Comparison of ENCODE assay signal across 1 cellular context in the genomic region with DNA sequence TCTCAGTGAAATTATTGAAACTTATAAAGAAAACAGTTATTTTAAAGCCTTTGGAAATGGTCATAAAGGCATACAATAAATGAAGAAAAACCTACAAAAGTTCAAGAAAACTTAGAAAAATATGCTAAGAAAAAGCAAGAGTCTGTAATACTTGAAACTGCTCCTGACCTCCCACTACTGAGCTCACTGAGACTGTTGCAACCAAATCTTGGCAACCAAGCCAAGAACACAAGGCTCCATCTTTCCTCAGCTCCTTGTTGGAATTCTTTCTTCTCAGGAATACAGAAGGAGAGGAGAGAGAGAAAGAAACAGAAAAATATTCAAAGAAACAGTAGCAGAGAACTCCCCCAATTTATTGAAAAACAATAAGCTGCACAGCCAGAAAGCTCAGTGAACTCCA.
TF ChIP-seq lines count a peak whose summit lies in the region.

No MANE protein-coding gene starts in this region.

TF ChIP-seq in GM23338, 12 proteins besides CTCF, POLR2A, EP300 and RAD21 (continued from another document):
- TF ChIP-seq, protein P1, sequence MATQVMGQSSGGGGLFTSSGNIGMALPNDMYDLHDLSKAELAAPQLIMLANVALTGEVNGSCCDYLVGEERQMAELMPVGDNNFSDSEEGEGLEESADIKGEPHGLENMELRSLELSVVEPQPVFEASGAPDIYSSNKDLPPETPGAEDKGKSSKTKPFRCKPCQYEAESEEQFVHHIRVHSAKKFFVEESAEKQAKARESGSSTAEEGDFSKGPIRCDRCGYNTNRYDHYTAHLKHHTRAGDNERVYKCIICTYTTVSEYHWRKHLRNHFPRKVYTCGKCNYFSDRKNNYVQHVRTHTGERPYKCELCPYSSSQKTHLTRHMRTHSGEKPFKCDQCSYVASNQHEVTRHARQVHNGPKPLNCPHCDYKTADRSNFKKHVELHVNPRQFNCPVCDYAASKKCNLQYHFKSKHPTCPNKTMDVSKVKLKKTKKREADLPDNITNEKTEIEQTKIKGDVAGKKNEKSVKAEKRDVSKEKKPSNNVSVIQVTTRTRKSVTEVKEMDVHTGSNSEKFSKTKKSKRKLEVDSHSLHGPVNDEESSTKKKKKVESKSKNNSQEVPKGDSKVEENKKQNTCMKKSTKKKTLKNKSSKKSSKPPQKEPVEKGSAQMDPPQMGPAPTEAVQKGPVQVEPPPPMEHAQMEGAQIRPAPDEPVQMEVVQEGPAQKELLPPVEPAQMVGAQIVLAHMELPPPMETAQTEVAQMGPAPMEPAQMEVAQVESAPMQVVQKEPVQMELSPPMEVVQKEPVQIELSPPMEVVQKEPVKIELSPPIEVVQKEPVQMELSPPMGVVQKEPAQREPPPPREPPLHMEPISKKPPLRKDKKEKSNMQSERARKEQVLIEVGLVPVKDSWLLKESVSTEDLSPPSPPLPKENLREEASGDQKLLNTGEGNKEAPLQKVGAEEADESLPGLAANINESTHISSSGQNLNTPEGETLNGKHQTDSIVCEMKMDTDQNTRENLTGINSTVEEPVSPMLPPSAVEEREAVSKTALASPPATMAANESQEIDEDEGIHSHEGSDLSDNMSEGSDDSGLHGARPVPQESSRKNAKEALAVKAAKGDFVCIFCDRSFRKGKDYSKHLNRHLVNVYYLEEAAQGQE (IDR thresholded peaks at IDR 0.05; ENCODE audit: unreplicated experiment): no peak
- no peak for TF ChIP-seq NANOG (IDR thresholded peaks at IDR 0.05; ENCODE audit: borderline replicate concordance)
- TF ChIP-seq, protein P2, sequence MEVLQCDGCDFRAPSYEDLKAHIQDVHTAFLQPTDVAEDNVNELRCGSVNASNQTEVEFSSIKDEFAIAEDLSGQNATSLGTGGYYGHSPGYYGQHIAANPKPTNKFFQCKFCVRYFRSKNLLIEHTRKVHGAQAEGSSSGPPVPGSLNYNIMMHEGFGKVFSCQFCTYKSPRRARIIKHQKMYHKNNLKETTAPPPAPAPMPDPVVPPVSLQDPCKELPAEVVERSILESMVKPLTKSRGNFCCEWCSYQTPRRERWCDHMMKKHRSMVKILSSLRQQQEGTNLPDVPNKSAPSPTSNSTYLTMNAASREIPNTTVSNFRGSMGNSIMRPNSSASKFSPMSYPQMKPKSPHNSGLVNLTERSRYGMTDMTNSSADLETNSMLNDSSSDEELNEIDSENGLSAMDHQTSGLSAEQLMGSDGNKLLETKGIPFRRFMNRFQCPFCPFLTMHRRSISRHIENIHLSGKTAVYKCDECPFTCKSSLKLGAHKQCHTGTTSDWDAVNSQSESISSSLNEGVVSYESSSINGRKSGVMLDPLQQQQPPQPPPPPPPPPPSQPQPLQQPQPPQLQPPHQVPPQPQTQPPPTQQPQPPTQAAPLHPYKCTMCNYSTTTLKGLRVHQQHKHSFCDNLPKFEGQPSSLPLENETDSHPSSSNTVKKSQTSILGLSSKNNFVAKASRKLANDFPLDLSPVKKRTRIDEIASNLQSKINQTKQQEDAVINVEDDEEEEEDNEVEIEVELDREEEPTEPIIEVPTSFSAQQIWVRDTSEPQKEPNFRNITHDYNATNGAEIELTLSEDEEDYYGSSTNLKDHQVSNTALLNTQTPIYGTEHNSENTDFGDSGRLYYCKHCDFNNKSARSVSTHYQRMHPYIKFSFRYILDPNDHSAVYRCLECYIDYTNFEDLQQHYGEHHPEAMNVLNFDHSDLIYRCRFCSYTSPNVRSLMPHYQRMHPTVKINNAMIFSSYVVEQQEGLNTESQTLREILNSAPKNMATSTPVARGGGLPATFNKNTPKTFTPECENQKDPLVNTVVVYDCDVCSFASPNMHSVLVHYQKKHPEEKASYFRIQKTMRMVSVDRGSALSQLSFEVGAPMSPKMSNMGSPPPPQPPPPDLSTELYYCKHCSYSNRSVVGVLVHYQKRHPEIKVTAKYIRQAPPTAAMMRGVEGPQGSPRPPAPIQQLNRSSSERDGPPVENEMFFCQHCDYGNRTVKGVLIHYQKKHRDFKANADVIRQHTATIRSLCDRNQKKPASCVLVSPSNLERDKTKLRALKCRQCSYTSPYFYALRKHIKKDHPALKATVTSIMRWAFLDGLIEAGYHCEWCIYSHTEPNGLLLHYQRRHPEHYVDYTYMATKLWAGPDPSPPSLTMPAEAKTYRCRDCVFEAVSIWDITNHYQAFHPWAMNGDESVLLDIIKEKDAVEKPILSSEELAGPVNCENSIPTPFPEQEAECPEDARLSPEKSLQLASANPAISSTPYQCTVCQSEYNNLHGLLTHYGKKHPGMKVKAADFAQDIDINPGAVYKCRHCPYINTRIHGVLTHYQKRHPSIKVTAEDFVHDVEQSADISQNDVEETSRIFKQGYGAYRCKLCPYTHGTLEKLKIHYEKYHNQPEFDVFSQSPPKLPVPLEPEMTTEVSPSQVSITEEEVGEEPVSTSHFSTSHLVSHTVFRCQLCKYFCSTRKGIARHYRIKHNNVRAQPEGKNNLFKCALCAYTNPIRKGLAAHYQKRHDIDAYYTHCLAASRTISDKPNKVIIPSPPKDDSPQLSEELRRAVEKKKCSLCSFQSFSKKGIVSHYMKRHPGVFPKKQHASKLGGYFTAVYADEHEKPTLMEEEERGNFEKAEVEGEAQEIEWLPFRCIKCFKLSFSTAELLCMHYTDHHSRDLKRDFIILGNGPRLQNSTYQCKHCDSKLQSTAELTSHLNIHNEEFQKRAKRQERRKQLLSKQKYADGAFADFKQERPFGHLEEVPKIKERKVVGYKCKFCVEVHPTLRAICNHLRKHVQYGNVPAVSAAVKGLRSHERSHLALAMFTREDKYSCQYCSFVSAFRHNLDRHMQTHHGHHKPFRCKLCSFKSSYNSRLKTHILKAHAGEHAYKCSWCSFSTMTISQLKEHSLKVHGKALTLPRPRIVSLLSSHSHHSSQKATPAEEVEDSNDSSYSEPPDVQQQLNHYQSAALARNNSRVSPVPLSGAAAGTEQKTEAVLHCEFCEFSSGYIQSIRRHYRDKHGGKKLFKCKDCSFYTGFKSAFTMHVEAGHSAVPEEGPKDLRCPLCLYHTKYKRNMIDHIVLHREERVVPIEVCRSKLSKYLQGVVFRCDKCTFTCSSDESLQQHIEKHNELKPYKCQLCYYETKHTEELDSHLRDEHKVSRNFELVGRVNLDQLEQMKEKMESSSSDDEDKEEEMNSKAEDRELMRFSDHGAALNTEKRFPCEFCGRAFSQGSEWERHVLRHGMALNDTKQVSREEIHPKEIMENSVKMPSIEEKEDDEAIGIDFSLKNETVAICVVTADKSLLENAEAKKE (CRISPR knock-in tag; IDR thresholded peaks at IDR 0.05): no peak
- no peak for TF ChIP-seq ZNF331 (CRISPR knock-in tag; IDR thresholded peaks at IDR 0.05; ENCODE audit: low read depth)
- TF ChIP-seq EZH2phosphoT487 (IDR thresholded peaks at IDR 0.05; ENCODE audit: unreplicated experiment): no peak
- no peak for TF ChIP-seq CREB1 (CRISPR knock-in tag; IDR thresholded peaks at IDR 0.05; ENCODE audit: low read depth)
